Comparison of ENCODE assay signal across 1 cellular context in the genomic region with DNA sequence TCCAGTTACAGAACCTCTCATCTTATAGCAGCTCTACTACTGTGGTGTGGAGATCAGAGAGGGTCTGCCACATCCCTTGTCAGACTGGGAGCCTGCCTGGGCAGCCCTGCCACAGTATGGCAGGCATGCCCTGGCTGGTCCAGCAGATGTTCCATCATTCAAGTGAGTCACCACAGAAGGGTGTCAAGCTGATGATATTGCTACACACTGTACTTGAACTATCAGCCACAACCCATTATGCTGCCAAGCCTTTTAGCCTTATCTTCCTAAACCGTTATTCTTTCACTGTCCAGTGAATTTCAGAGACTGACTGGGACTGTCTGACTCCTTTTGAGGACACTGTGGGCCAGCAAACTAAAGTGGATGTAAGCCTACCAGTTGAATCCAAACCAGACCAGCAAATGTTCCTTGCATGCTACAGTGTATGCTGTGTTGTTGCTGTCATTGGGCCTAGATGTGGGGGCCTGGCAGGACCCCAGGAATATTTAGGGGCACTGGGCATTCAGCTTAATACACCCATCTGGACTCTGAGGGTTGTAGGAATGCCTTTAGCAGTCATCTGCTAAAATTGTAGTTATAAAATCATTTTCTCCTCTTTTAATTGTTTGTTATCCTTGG.
TF ChIP-seq lines count a peak whose summit lies in the region.

No MANE protein-coding gene starts in this region.

TF ChIP-seq in K562, 482 proteins besides CTCF, POLR2A, EP300 and RAD21 (continued from another document and continues in another):
- TF ChIP-seq, protein P1, sequence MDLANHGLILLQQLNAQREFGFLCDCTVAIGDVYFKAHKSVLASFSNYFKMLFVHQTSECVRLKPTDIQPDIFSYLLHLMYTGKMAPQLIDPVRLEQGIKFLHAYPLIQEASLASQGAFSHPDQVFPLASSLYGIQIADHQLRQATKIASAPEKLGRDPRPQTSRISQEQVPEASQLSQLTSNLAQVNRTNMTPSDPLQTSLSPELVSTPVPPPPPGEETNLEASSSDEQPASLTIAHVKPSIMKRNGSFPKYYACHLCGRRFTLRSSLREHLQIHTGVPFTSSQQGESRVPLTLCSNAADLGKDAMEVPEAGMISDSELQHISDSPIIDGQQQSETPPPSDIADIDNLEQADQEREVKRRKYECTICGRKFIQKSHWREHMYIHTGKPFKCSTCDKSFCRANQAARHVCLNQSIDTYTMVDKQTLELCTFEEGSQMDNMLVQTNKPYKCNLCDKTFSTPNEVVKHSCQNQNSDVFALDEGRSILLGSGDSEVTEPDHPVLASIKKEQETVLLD (IDR thresholded peaks at IDR 0.05): 0 out of 2 replicates have a peak, but pooled peaks have one; percentile 50
- TF ChIP-seq ZNF24 (IDR thresholded peaks at IDR 0.05): peak; percentile 34; the same call in 1 of the 2 replicates
- TF ChIP-seq TCF3 (CRISPR knock-in tag; IDR thresholded peaks at IDR 0.05): peak; percentile 89
- TF ChIP-seq ZNF584 (CRISPR knock-in tag; IDR thresholded peaks at IDR 0.05; ENCODE audit: low read depth): peak; percentile 55; the same call in 1 of the 2 replicates
- no peak for TF ChIP-seq PURB (CRISPR knock-in tag; IDR thresholded peaks at IDR 0.05; ENCODE audit: low read depth)
- peak; percentile 45; the same call in 1 of the 2 replicates for TF ChIP-seq DMBX1 (CRISPR knock-in tag; IDR thresholded peaks at IDR 0.05; ENCODE audit: borderline replicate concordance)
- TF ChIP-seq FOXM1 (IDR thresholded peaks at IDR 0.05; ENCODE audit: low read depth): peak; percentile 63
- no peak for TF ChIP-seq FOXM1 (CRISPR knock-in tag; IDR thresholded peaks at IDR 0.05; ENCODE audit: low read depth)
- TF ChIP-seq, protein P2, sequence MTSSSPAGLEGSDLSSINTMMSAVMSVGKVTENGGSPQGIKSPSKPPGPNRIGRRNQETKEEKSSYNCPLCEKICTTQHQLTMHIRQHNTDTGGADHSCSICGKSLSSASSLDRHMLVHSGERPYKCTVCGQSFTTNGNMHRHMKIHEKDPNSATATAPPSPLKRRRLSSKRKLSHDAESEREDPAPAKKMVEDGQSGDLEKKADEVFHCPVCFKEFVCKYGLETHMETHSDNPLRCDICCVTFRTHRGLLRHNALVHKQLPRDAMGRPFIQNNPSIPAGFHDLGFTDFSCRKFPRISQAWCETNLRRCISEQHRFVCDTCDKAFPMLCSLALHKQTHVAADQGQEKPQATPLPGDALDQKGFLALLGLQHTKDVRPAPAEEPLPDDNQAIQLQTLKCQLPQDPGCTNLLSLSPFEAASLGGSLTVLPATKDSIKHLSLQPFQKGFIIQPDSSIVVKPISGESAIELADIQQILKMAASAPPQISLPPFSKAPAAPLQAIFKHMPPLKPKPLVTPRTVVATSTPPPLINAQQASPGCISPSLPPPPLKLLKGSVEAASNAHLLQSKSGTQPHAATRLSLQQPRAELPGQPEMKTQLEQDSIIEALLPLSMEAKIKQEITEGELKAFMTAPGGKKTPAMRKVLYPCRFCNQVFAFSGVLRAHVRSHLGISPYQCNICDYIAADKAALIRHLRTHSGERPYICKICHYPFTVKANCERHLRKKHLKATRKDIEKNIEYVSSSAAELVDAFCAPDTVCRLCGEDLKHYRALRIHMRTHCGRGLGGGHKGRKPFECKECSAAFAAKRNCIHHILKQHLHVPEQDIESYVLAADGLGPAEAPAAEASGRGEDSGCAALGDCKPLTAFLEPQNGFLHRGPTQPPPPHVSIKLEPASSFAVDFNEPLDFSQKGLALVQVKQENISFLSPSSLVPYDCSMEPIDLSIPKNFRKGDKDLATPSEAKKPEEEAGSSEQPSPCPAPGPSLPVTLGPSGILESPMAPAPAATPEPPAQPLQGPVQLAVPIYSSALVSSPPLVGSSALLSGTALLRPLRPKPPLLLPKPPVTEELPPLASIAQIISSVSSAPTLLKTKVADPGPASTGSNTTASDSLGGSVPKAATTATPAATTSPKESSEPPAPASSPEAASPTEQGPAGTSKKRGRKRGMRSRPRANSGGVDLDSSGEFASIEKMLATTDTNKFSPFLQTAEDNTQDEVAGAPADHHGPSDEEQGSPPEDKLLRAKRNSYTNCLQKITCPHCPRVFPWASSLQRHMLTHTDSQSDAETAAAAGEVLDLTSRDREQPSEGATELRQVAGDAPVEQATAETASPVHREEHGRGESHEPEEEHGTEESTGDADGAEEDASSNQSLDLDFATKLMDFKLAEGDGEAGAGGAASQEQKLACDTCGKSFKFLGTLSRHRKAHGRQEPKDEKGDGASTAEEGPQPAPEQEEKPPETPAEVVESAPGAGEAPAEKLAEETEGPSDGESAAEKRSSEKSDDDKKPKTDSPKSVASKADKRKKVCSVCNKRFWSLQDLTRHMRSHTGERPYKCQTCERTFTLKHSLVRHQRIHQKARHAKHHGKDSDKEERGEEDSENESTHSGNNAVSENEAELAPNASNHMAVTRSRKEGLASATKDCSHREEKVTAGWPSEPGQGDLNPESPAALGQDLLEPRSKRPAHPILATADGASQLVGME (CRISPR knock-in tag; IDR thresholded peaks at IDR 0.05): no peak
- TF ChIP-seq ZNF282 (CRISPR knock-in tag; IDR thresholded peaks at IDR 0.05): no peak
- TF ChIP-seq FOS (IDR thresholded peaks at IDR 0.05; ENCODE audit: extremely low read depth, insufficient read length): peak; percentile 11
- peak; percentile 89 for TF ChIP-seq DPF2 (IDR thresholded peaks at IDR 0.05)
- peak in 1 of 3 experiments; percentile 15 for TF ChIP-seq YY1 (IDR thresholded peaks at IDR 0.05; ENCODE audit: borderline replicate concordance in 1 of 3, control insufficient read depth in 1 of 3, extremely low read depth in 1 of 3, insufficient read depth in 3 of 3, insufficient read length in 1 of 3, insufficient replicate concordance in 2 of 3, low read depth in 1 of 3, low read length in 2 of 3)
- peak; percentile 74; the same call in 1 of the 2 replicates for TF ChIP-seq SMAD4 (CRISPR knock-in tag; conservative IDR thresholded peaks at IDR 0.05)
- TF ChIP-seq EHMT2 (IDR thresholded peaks at IDR 0.05): peak; percentile 92
- 0 out of 2 replicates have a peak, but pooled peaks have one; percentile 20 for TF ChIP-seq LEF1 (IDR thresholded peaks at IDR 0.05)
- peak; percentile 80 for TF ChIP-seq POLR2AphosphoS5 (IDR thresholded peaks at IDR 0.05; ENCODE audit: control insufficient read depth, insufficient read depth, low read depth, low read length)
- TF ChIP-seq, protein P3, sequence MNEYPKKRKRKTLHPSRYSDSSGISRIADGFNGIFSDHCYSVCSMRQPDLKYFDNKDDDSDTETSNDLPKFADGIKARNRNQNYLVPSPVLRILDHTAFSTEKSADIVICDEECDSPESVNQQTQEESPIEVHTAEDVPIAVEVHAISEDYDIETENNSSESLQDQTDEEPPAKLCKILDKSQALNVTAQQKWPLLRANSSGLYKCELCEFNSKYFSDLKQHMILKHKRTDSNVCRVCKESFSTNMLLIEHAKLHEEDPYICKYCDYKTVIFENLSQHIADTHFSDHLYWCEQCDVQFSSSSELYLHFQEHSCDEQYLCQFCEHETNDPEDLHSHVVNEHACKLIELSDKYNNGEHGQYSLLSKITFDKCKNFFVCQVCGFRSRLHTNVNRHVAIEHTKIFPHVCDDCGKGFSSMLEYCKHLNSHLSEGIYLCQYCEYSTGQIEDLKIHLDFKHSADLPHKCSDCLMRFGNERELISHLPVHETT (CRISPR knock-in tag; conservative IDR thresholded peaks at IDR 0.05 in 1 of 2, IDR thresholded peaks at IDR 0.05 in 1 of 2): peak in 1 of 2 experiments; percentile 66; a peak in 2 of 4 replicates
- TF ChIP-seq MBD2 (IDR thresholded peaks at IDR 0.05; ENCODE audit: borderline replicate concordance, low read depth): no peak
- peak; percentile 14 for TF ChIP-seq TBP (optimal IDR thresholded peaks at IDR 0.05; ENCODE audit: low read depth, low read length)
- no peak for TF ChIP-seq ZFX (CRISPR knock-in tag; IDR thresholded peaks at IDR 0.05)
- 0 out of 2 replicates have a peak, but pooled peaks have one; percentile 64 for TF ChIP-seq HDAC2 (IDR thresholded peaks at IDR 0.05)
- TF ChIP-seq HDAC1 (IDR thresholded peaks at IDR 0.05): peak in 1 of 2 experiments; percentile 72; a peak in 2 of 4 replicates
- TF ChIP-seq CEBPB (tag; IDR thresholded peaks at IDR 0.05): peak; percentile 94
- TF ChIP-seq MEIS2 (IDR thresholded peaks at IDR 0.05; ENCODE audit: partially characterized antibody): peak; percentile 88
- TF ChIP-seq, protein P4, sequence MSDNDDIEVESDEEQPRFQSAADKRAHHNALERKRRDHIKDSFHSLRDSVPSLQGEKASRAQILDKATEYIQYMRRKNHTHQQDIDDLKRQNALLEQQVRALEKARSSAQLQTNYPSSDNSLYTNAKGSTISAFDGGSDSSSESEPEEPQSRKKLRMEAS (CRISPR knock-in tag; IDR thresholded peaks at IDR 0.05): peak; percentile 34; the same call in 1 of the 2 replicates
- TF ChIP-seq HNRNPH1 (optimal IDR thresholded peaks at IDR 0.05; ENCODE audit: low read depth, low read length): no peak
- 0 out of 2 replicates have a peak, but pooled peaks have one; percentile 16 for TF ChIP-seq EP400 (IDR thresholded peaks at IDR 0.05)
- TF ChIP-seq, protein P5, sequence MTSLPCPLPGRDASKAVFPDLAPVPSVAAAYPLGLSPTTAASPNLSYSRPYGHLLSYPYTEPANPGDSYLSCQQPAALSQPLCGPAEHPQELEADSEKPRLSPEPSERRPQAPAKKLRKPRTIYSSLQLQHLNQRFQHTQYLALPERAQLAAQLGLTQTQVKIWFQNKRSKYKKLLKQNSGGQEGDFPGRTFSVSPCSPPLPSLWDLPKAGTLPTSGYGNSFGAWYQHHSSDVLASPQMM (CRISPR knock-in tag; IDR thresholded peaks at IDR 0.05): no peak
- TF ChIP-seq MTA2 (IDR thresholded peaks at IDR 0.05; ENCODE audit: low read depth): peak; percentile 46; the same call in 1 of the 2 replicates
- TF ChIP-seq CREB1 (IDR thresholded peaks at IDR 0.05): peak; percentile 49; the same call in 1 of the 2 replicates
- TF ChIP-seq CREB1 (CRISPR knock-in tag; IDR thresholded peaks at IDR 0.05): no peak
- 0 out of 2 replicates have a peak, but pooled peaks have one; percentile 39 for TF ChIP-seq KLF16 (IDR thresholded peaks at IDR 0.05)
- TF ChIP-seq MYBL2 (IDR thresholded peaks at IDR 0.05; ENCODE audit: low read depth): peak; percentile 80
- no peak for TF ChIP-seq MYBL2 (CRISPR knock-in tag; IDR thresholded peaks at IDR 0.05; ENCODE audit: borderline replicate concordance)
- no peak for TF ChIP-seq RERE (CRISPR knock-in tag; IDR thresholded peaks at IDR 0.05; ENCODE audit: borderline replicate concordance)
- TF ChIP-seq DNMT1 (IDR thresholded peaks at IDR 0.05): no peak
- TF ChIP-seq, protein P6, sequence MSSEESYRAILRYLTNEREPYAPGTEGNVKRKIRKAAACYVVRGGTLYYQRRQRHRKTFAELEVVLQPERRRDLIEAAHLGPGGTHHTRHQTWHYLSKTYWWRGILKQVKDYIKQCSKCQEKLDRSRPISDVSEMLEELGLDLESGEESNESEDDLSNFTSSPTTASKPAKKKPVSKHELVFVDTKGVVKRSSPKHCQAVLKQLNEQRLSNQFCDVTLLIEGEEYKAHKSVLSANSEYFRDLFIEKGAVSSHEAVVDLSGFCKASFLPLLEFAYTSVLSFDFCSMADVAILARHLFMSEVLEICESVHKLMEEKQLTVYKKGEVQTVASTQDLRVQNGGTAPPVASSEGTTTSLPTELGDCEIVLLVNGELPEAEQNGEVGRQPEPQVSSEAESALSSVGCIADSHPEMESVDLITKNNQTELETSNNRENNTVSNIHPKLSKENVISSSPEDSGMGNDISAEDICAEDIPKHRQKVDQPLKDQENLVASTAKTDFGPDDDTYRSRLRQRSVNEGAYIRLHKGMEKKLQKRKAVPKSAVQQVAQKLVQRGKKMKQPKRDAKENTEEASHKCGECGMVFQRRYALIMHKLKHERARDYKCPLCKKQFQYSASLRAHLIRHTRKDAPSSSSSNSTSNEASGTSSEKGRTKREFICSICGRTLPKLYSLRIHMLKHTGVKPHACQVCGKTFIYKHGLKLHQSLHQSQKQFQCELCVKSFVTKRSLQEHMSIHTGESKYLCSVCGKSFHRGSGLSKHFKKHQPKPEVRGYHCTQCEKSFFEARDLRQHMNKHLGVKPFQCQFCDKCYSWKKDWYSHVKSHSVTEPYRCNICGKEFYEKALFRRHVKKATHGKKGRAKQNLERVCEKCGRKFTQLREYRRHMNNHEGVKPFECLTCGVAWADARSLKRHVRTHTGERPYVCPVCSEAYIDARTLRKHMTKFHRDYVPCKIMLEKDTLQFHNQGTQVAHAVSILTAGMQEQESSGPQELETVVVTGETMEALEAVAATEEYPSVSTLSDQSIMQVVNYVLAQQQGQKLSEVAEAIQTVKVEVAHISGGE (CRISPR knock-in tag; IDR thresholded peaks at IDR 0.05): peak in 1 of 3 experiments; percentile 57; a peak in 1 of 6 replicates
- TF ChIP-seq, protein P7, sequence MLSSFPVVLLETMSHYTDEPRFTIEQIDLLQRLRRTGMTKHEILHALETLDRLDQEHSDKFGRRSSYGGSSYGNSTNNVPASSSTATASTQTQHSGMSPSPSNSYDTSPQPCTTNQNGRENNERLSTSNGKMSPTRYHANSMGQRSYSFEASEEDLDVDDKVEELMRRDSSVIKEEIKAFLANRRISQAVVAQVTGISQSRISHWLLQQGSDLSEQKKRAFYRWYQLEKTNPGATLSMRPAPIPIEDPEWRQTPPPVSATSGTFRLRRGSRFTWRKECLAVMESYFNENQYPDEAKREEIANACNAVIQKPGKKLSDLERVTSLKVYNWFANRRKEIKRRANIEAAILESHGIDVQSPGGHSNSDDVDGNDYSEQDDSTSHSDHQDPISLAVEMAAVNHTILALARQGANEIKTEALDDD (IDR thresholded peaks at IDR 0.05): peak; percentile 79
